ENCODE assay signal across 8 cellular contexts in genomic region chr12:106149096-106149784, GRCh38. TPM values are rescaled to one million over a fixed set of nuclear protein-coding genes. Genes with fewer than 3 reads are reported as not detected.
DNase-seq lines count a peak whose midpoint lies in the region; ATAC-seq and TF ChIP-seq lines count a peak whose summit lies in the region.

No MANE protein-coding gene starts in this region.

- intact Hi-C loops in gastrocnemius medialis (cut with DNase I; ENCODE audit: low total_unique reads) (loop anchor here (5.0 kb wide), 2 partner anchors 48 to 208 kb away; partner anchors contain the start of gene POLR3B), lower leg skin (cut with DNase I; ENCODE audit: low total_unique reads) (no loop called here)

- H3K27me3 ChIP-seq in gastrocnemius medialis, result no peaks in the 10 kb centered on the region

- in situ Hi-C loops in gastrocnemius medialis (cut with MboI; ENCODE audit: low sequenced_read_pairs in 4 of 4), result loop anchor here in 3 of 4 donors (25.0 kb wide), 2 partner anchors 337 to 737 kb away; no protein-coding TSS in a partner anchor

- H3K4me3 ChIP-seq in fibroblast of the aortic adventitia (ENCODE audit: low read depth, low read length) (no peak overlapping the region), gastrocnemius medialis (no peak overlapping the region), lower leg skin (ENCODE audit: low read depth, poor library complexity, severe bottlenecking) (no peak overlapping the region)

- DNase-seq in GM20000 (ENCODE audit: low spot score) (no peak), OCI-M1 (lab: John Stamatoyannopoulos, UW) (peak; percentile 9), fibroblast of the aortic adventitia (ENCODE audit: low read depth) (peak; percentile 40), gastrocnemius medialis (peak in 1 of 2 donors; percentile 46), T-helper 2 cell (no peak), NCI-H524 treated with DMSO at 0.1 percent for 48 hours (lab: John Stamatoyannopoulos, UW) (no peak), lower leg skin (ENCODE audit: low spot score in 2 of 2) (no peak)
- DNase-seq in activated CD4-positive, alpha-beta T cell treated with anti-CD3 and anti-CD28 coated beads, Interleukin-2, amount 50 U/mL, for 4 hours, result no peak

- TF ChIP-seq POLR2A in gastrocnemius medialis (IDR thresholded peaks at IDR 0.05) (no peak), lower leg skin (IDR thresholded peaks at IDR 0.05) (no peak)

- 53% methylated on average over 10 of the region's 10 CpGs for WGBS in lower leg skin, 2 donors

- peak overlapping the region in 3 of 4 donors; percentile 79 to 80 (median 80) for H3K27ac ChIP-seq in gastrocnemius medialis

- peaks cover 38 to 56% of the 10 kb centered on the region in 2 donors for H3K4me1 ChIP-seq in gastrocnemius medialis

- no peaks in the 10 kb centered on the region for H3K36me3 ChIP-seq in gastrocnemius medialis

- TF ChIP-seq CTCF in GM20000 (IDR thresholded peaks at IDR 0.05; ENCODE audit: extremely low read depth, missing control alignments) (peak; percentile 31), fibroblast of the aortic adventitia (IDR thresholded peaks at IDR 0.05; ENCODE audit: insufficient read depth, low read length) (peak; percentile 79), gastrocnemius medialis (IDR thresholded peaks at IDR 0.05 in 4 of 5, conservative IDR thresholded peaks at IDR 0.05 in 1 of 5) (peak; percentile 50 to 74 (median 59)), lower leg skin (IDR thresholded peaks at IDR 0.05) (no peak)

- no peaks in the 10 kb centered on the region for H3K9me3 ChIP-seq in gastrocnemius medialis

- peak; percentile 23 to 36 for ATAC-seq in gastrocnemius medialis

RNA-seq across cellular contexts. Expression of gene NUAK1, which starts 10.5 kb away (rescaled TPM):
- total RNA-seq in fibroblast of the aortic adventitia (ENCODE audit: low replicate concordance) (3.0 and 8.3 TPM in 2 replicates), gastrocnemius medialis (10 to 100 TPM; 18.9 to 34.5 (median 29.1) TPM), lower leg skin (10 to 100 TPM; 23.9 to 66.1 (median 42.3) TPM)

Comparison
In these comparisons a context has a peak if more than half of its experiments do, and no peak if none do; other contexts are left out.
1. DNase-seq: peak in OCI-M1 (single experiment) and fibroblast of the aortic adventitia (single experiment); none in GM20000 (single experiment), T-helper 2 cell (0 of 5), activated CD4-positive, alpha-beta T cell treated with anti-CD3 and anti-CD28 coated beads, Interleukin-2, amount 50 U/mL, for 4 hours (0 of 2), NCI-H524 treated with DMSO at 0.1 percent for 48 hours (single experiment) and lower leg skin (0 of 2).
2. CTCF ChIP-seq: peak in GM20000 (single experiment), fibroblast of the aortic adventitia (single experiment) and gastrocnemius medialis (5 of 5); none in lower leg skin (0 of 3).